Comparison of ENCODE assay signal across 8 cellular contexts in genomic region chr4:182806259-182807252, GRCh38.
DNase-seq lines count a peak whose midpoint lies in the region; ATAC-seq lines count a peak whose summit lies in the region.

No MANE protein-coding gene starts in this region.

- peak; percentile 37 for DNase-seq in NCI-H146 (lab: John Stamatoyannopoulos, UW)
- no peak for DNase-seq in NCI-H146 treated with DMSO at 0.1 percent for 48 hours (lab: John Stamatoyannopoulos, UW; ENCODE audit: unreplicated experiment)
- peak; percentile 76 for DNase-seq in NCI-H1092 (lab: John Stamatoyannopoulos, UW)
- DNase-seq in activated CD4-positive, CD25-positive, alpha-beta regulatory T cell treated with anti-CD3 and anti-CD28 coated beads, Interleukin-2, amount 50 U/mL, for 16 hours (ENCODE audit: low read depth, low spot score): peak; percentile 39
- peak; percentile 53 for DNase-seq in cerebellum (ENCODE audit: low spot score)
- DNase-seq in kidney glomerular epithelial cell (lab: John Stamatoyannopoulos, UW): peak; percentile 58
- peak; percentile 15 to 57 for DNase-seq in stimulated activated CD4-positive, alpha-beta T cell treated with anti-CD3 and anti-CD28 coated beads, Interleukin-15, amount 100 ng/mL, for 48 hours (ENCODE audit: low read depth in 2 of 2)

- ATAC-seq in HG02623 (IDR thresholded peaks at IDR 0.05; ENCODE audit: unreplicated experiment): peak; percentile 63
